1 cellular context compared by ENCODE assay signal in the genomic region with DNA sequence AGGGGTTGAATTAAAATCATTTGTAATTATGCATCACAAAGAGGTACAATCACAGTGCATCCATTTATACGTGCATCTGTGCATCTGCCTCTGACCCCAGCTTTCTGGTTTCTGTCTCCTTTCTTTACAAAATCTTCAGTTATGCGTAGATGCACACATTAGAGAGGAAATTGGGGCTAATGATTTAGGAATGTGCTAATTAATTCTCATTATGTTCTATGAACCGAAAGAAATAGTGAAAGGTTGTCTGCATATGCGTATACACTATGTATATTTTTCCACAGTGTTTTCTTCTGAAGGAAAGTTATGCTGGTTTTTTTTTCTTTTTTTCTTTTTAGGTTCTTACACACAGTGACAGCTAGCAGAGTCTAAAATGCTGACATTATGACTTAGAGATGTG.
TF ChIP-seq lines count a peak whose summit lies in the region.

No MANE protein-coding gene starts in this region.

TF ChIP-seq in WTC11, 78 proteins besides CTCF, POLR2A, EP300 and RAD21 (continued from another document):
- TF ChIP-seq, protein P1, sequence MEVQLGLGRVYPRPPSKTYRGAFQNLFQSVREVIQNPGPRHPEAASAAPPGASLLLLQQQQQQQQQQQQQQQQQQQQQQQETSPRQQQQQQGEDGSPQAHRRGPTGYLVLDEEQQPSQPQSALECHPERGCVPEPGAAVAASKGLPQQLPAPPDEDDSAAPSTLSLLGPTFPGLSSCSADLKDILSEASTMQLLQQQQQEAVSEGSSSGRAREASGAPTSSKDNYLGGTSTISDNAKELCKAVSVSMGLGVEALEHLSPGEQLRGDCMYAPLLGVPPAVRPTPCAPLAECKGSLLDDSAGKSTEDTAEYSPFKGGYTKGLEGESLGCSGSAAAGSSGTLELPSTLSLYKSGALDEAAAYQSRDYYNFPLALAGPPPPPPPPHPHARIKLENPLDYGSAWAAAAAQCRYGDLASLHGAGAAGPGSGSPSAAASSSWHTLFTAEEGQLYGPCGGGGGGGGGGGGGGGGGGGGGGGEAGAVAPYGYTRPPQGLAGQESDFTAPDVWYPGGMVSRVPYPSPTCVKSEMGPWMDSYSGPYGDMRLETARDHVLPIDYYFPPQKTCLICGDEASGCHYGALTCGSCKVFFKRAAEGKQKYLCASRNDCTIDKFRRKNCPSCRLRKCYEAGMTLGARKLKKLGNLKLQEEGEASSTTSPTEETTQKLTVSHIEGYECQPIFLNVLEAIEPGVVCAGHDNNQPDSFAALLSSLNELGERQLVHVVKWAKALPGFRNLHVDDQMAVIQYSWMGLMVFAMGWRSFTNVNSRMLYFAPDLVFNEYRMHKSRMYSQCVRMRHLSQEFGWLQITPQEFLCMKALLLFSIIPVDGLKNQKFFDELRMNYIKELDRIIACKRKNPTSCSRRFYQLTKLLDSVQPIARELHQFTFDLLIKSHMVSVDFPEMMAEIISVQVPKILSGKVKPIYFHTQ (CRISPR knock-in tag; IDR thresholded peaks at IDR 0.05) = no peak
- TF ChIP-seq CDX4 (CRISPR knock-in tag; IDR thresholded peaks at IDR 0.05; ENCODE audit: borderline replicate concordance) (no peak), TEAD4 (CRISPR knock-in tag; IDR thresholded peaks at IDR 0.05) (no peak), NR3C1 (CRISPR knock-in tag; conservative IDR thresholded peaks at IDR 0.05; ENCODE audit: low read depth) (no peak), ETV6 (CRISPR knock-in tag; IDR thresholded peaks at IDR 0.05) (no peak), CREB1 (CRISPR knock-in tag; IDR thresholded peaks at IDR 0.05) (no peak), ZNF138 (CRISPR knock-in tag; conservative IDR thresholded peaks at IDR 0.05) (no peak)
- TF ChIP-seq, protein P2, sequence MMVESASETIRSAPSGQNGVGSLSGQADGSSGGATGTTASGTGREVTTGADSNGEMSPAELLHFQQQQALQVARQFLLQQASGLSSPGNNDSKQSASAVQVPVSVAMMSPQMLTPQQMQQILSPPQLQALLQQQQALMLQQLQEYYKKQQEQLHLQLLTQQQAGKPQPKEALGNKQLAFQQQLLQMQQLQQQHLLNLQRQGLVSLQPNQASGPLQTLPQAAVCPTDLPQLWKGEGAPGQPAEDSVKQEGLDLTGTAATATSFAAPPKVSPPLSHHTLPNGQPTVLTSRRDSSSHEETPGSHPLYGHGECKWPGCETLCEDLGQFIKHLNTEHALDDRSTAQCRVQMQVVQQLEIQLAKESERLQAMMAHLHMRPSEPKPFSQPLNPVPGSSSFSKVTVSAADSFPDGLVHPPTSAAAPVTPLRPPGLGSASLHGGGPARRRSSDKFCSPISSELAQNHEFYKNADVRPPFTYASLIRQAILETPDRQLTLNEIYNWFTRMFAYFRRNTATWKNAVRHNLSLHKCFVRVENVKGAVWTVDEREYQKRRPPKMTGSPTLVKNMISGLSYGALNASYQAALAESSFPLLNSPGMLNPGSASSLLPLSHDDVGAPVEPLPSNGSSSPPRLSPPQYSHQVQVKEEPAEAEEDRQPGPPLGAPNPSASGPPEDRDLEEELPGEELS (CRISPR knock-in tag; IDR thresholded peaks at IDR 0.05) = no peak
